17 cellular contexts compared by ENCODE assay signal in genomic region chr14:69968151-69968550, GRCh38.
A peak's percentile ranks its signal among the peaks of the same experiment; 100 is the strongest.
DNase-seq lines count a peak whose midpoint lies in the region; ATAC-seq and TF ChIP-seq lines count a peak whose summit lies in the region.
"Had no signal": no experiment of that assay in that cellular context is flagged by ENCODE, and none has a peak within 500 bp of the region (broad histone marks: within the 10 kb centered on the region; RNA-seq: fewer than 3 reads in every experiment).

No MANE protein-coding gene starts in this region.

- no peak overlapping the region for H3K27ac ChIP-seq in mesendoderm (ENCODE audit: low read depth, low read length)
- H3K27ac ChIP-seq in CD4-positive, alpha-beta T cell (ENCODE audit: low read depth, low read length): no peak overlapping the region

- H3K27me3 Mint-ChIP-seq in CD4-positive, alpha-beta T cell: peaks cover 18% of the 10 kb centered on the region

- no peak overlapping the region for H2BK120ac ChIP-seq in mesendoderm (ENCODE audit: low read depth, low read length)

- ATAC-seq in HG02763 (IDR thresholded peaks at IDR 0.05; ENCODE audit: unreplicated experiment): no peak
- no peak for ATAC-seq in CD4-positive, alpha-beta T cell (ENCODE audit: poor library complexity)
- ATAC-seq: CD8-positive, alpha-beta T cell had no signal

- no peaks in the 10 kb centered on the region for H3K27me3 ChIP-seq in mesendoderm (ENCODE audit: insufficient read depth, low read length, poor library complexity)
- H3K27me3 ChIP-seq in CD4-positive, alpha-beta T cell (ENCODE audit: control insufficient read depth, insufficient read depth, low read length): no peaks in the 10 kb centered on the region

- no peaks in the 10 kb centered on the region for H3K36me3 Mint-ChIP-seq in CD4-positive, alpha-beta T cell (ENCODE audit: low read depth)
- H3K36me3 Mint-ChIP-seq: CD8-positive, alpha-beta T cell had no signal

- H3K4me1 Mint-ChIP-seq in CD4-positive, alpha-beta T cell (ENCODE audit: low read depth): no peaks in the 10 kb centered on the region

- H3K9me3 Mint-ChIP-seq in CD4-positive, alpha-beta T cell: no peaks in the 10 kb centered on the region
- H3K9me3 Mint-ChIP-seq: CD8-positive, alpha-beta T cell had no signal

- H3K4me1 ChIP-seq in mesendoderm (ENCODE audit: control insufficient read depth, low read depth, low read length): no peaks in the 10 kb centered on the region
- H3K4me1 ChIP-seq: HAP-1 had no signal

- CTCF ChIA-PET in CD4-positive, alpha-beta T cell (lab: Charles Lee): no interaction called here

- H4K8ac ChIP-seq in mesendoderm (ENCODE audit: low read depth, low read length): no peak overlapping the region

- POLR2A ChIA-PET in CD4-positive, alpha-beta T cell (lab: Charles Lee): no interaction called here

- no peak overlapping the region for H2BK5ac ChIP-seq in mesendoderm (ENCODE audit: low read length)

- H3K79me1 ChIP-seq in mesendoderm (ENCODE audit: low read length): no peaks in the 10 kb centered on the region

- no peak overlapping the region for H3K18ac ChIP-seq in mesendoderm (ENCODE audit: low read length)

- DNase-seq in HT1080 (ENCODE audit: low read depth) (peak; percentile 8), NCI-H1694 (lab: John Stamatoyannopoulos, UW) (peak; percentile 70), astrocyte of the spinal cord (ENCODE audit: low read depth, low spot score) (peak; percentile 15), mesendoderm (peak; percentile 3)
- DNase-seq in activated T-cell treated with anti-CD3 and anti-CD28 coated beads, Interleukin-2, amount 50 U/mL, for 48 hours: no peak
- no peak for DNase-seq in CD4-positive, alpha-beta T cell
- DNase-seq: 8988T; C1 segment of cervical spinal cord; Caco-2; CD8-positive, alpha-beta T cell; DMS53; DMS79 treated with DMSO at 0.1 percent for 48 hours; GF-D8; GOT3; HFFc6 had no signal

- H3K4me3 Mint-ChIP-seq in CD4-positive, alpha-beta T cell: no peak overlapping the region
- H3K4me3 Mint-ChIP-seq: CD8-positive, alpha-beta T cell; HFFc6 had no signal

- H3K4ac ChIP-seq in mesendoderm (ENCODE audit: low read depth, low read length): no peak overlapping the region

- no peaks in the 10 kb centered on the region for H3K9me3 ChIP-seq in CD4-positive, alpha-beta T cell (ENCODE audit: control insufficient read depth, low read length)
- H3K9me3 ChIP-seq: Caco-2, HAP-1 had no signal

- no peak overlapping the region for H2AK5ac ChIP-seq in mesendoderm (ENCODE audit: low read length)

- no peak overlapping the region for H3K56ac ChIP-seq in mesendoderm (ENCODE audit: low read length)

- WGBS in mesendoderm (ENCODE audit: extremely low coverage, insufficient coverage, low lambda C conversion rate): no CpG with 5 or more reads among the region's 1 CpG

- no peak for TF ChIP-seq CTCF in astrocyte of the spinal cord (IDR thresholded peaks at IDR 0.05; ENCODE audit: low read depth, low read length)
- TF ChIP-seq CTCF in CD4-positive, alpha-beta T cell (IDR thresholded peaks at IDR 0.05): no peak

- H3K4me2 ChIP-seq in mesendoderm (ENCODE audit: low read length): no peak overlapping the region

- no peak overlapping the region for H2BK15ac ChIP-seq in mesendoderm (replicated peaks; ENCODE audit: low read depth)

- H3K23ac ChIP-seq in mesendoderm (ENCODE audit: low read length): no peak overlapping the region

- no peaks in the 10 kb centered on the region for H3K36me3 ChIP-seq in mesendoderm (ENCODE audit: control insufficient read depth, insufficient read depth, low read length)
- H3K36me3 ChIP-seq: HAP-1 had no signal

- H3K4me3 ChIP-seq in astrocyte of the spinal cord (ENCODE audit: low read depth, low read length): no peak overlapping the region
- no peak overlapping the region for H3K4me3 ChIP-seq in mesendoderm (ENCODE audit: low read length)
- H3K4me3 ChIP-seq: HAP-1 had no signal

- no peak overlapping the region for H3K9ac ChIP-seq in mesendoderm (ENCODE audit: low read length)

- H3K79me2 ChIP-seq in mesendoderm (ENCODE audit: control insufficient read depth, insufficient read depth, low read length): no peaks in the 10 kb centered on the region

- in situ Hi-C loops in astrocyte of the spinal cord (cut with HindIII; ENCODE audit: low sequenced_read_pairs): no loop called here

- no peak overlapping the region for H4K5ac ChIP-seq in mesendoderm (ENCODE audit: low read length)

- no peak overlapping the region for H3K27ac Mint-ChIP-seq in CD4-positive, alpha-beta T cell
- H3K27ac Mint-ChIP-seq: CD8-positive, alpha-beta T cell; HFFc6 had no signal

- intact Hi-C loops in CD4-positive, alpha-beta T cell (cut with DNase I, micrococcal nuclease): no loop called here

Comparison
In these comparisons a context has a peak if more than half of its experiments do, and no peak if none do; other contexts are left out.
1. DNase-seq: peak in HT1080 (single experiment), NCI-H1694 (single experiment), astrocyte of the spinal cord (single experiment) and mesendoderm (single experiment); none in activated T-cell treated with anti-CD3 and anti-CD28 coated beads, Interleukin-2, amount 50 U/mL, for 48 hours (0 of 2) and CD4-positive, alpha-beta T cell (0 of 10).